8 cellular contexts compared by ENCODE assay signal in the genomic region with DNA sequence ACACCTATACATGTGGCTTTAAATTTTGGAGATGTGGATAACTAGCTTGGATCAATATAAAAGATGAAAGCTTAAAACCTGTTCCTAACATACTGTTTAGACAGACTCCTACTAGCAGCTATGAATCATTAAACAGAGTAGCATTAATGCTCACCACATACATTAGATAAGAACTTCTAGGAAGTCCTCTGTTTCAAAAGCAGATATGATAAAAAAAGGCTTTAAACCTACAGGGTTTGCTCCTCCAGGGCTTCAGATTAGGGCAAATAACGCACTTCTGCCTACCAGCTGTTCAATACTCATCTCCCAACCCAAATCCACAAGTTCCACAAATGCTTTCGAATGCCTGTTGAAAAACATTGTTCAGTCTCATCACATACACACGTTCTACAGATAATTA. TPM values are rescaled to one million over a fixed set of nuclear protein-coding genes. Genes with fewer than 3 reads are reported as not detected.
DNase-seq lines count a peak whose midpoint lies in the region; ATAC-seq and TF ChIP-seq lines count a peak whose summit lies in the region.

No MANE protein-coding gene starts in this region.

- no peak for DNase-seq in A673 (ENCODE audit: low spot score)
- no peak for DNase-seq in HL-60 (ENCODE audit: low read depth in 1 of 2, low spot score in 1 of 2)
- DNase-seq in activated naive CD8-positive, alpha-beta T cell treated with anti-CD3 and anti-CD28 coated beads for 36 hours: no peak
- DNase-seq in kidney glomerular epithelial cell (lab: John Stamatoyannopoulos, UW): peak; percentile 30
- DNase-seq in tibial nerve (ENCODE audit: low spot score in 2 of 2): no peak
- DNase-seq in 8988T: no peak

- H3K36me3 ChIP-seq in A673 (ENCODE audit: insufficient read depth, low read length, poor library complexity, severe bottlenecking) (no peaks in the 10 kb centered on the region), tibial nerve (no peaks in the 10 kb centered on the region)

- POLR2A ChIA-PET in A673 (lab: Charles Lee; ENCODE audit: low non-redundant PET): no interaction called here

- peak overlapping the region; percentile 77 for H3K4me3 Mint-ChIP-seq in activated naive CD8-positive, alpha-beta T cell treated with anti-CD3 and anti-CD28 coated beads for 36 hours

- no peaks in the 10 kb centered on the region for H3K9me3 Mint-ChIP-seq in activated naive CD8-positive, alpha-beta T cell treated with anti-CD3 and anti-CD28 coated beads for 36 hours

- no peak for ATAC-seq in GM19455 (IDR thresholded peaks at IDR 0.05; ENCODE audit: unreplicated experiment)
- ATAC-seq in GM19395 (IDR thresholded peaks at IDR 0.05; ENCODE audit: unreplicated experiment): no peak

- H3K36me3 Mint-ChIP-seq in activated naive CD8-positive, alpha-beta T cell treated with anti-CD3 and anti-CD28 coated beads for 36 hours: peaks cover 1% of the 10 kb centered on the region

- 8 to 12% methylated on average over 3 of the region's 3 CpGs for WGBS in tibial nerve, 2 donors

- CTCF ChIA-PET in A673 (lab: Charles Lee): no interaction called here

- no TSS peak for BruUV-seq in A673 (replicated peaks; lab: Mats Ljungman, UMichigan)

- H3K27ac ChIP-seq in A673 (ENCODE audit: low read depth, low read length, poor library complexity, severe bottlenecking) (no peak overlapping the region), HL-60 (replicated peaks) (peak overlapping the region; percentile 98), tibial nerve (peak overlapping the region in 3 of 4 donors; percentile 67 to 92 (median 88))

- H3K27me3 Mint-ChIP-seq in activated naive CD8-positive, alpha-beta T cell treated with anti-CD3 and anti-CD28 coated beads for 36 hours: no peaks in the 10 kb centered on the region

- H3K9me3 ChIP-seq in A673 (ENCODE audit: low read depth, low read length, poor library complexity, severe bottlenecking): no peaks in the 10 kb centered on the region
- H3K9me3 ChIP-seq in tibial nerve: no peaks in the 10 kb centered on the region

- TF ChIP-seq POLR2A in tibial nerve (IDR thresholded peaks at IDR 0.05): no peak

- H3K4me1 Mint-ChIP-seq in activated naive CD8-positive, alpha-beta T cell treated with anti-CD3 and anti-CD28 coated beads for 36 hours: peaks cover 15% of the 10 kb centered on the region

- peaks cover 15% of the 10 kb centered on the region for H3K4me1 ChIP-seq in A673 (ENCODE audit: insufficient read depth, low read length, poor library complexity, severe bottlenecking)
- peaks cover 0 to 55% (median 20%) of the 10 kb centered on the region in 4 donors for H3K4me1 ChIP-seq in tibial nerve

- H3K27me3 ChIP-seq in A673 (replicated peaks; ENCODE audit: insufficient read depth, low read depth, low read length, poor library complexity): no peaks in the 10 kb centered on the region
- H3K27me3 ChIP-seq in HL-60 (ENCODE audit: insufficient read depth, poor library complexity, severe bottlenecking): no peaks in the 10 kb centered on the region
- no peaks in the 10 kb centered on the region for H3K27me3 ChIP-seq in tibial nerve

- H3K27ac Mint-ChIP-seq in activated naive CD8-positive, alpha-beta T cell treated with anti-CD3 and anti-CD28 coated beads for 36 hours: peak overlapping the region; percentile 7

- TF ChIP-seq CTCF in A673 (conservative IDR thresholded peaks at IDR 0.05; ENCODE audit: low read depth, low read length) (no peak), HL-60 (IDR thresholded peaks at IDR 0.05; ENCODE audit: insufficient read depth, low read length) (no peak), tibial nerve (IDR thresholded peaks at IDR 0.05) (no peak)

- TF ChIP-seq EP300 in tibial nerve (IDR thresholded peaks at IDR 0.05): no peak

- intact Hi-C loops in A673 (cut with micrococcal nuclease; ENCODE audit: unreplicated experiment): loop anchor here (10.0 kb wide), 1 partner anchor 378 kb away; no protein-coding TSS in a partner anchor

- H3K4me3 ChIP-seq in A673 (ENCODE audit: low read depth, low read length, poor library complexity, severe bottlenecking) (peak overlapping the region; percentile 72), HL-60 (replicated peaks; ENCODE audit: insufficient read depth, low read length) (peak overlapping the region; percentile 96), tibial nerve (peak overlapping the region; percentile 74 to 91 (median 80))

RNA-seq across cellular contexts. Expression of a gene that starts 1.5 kb away (rescaled TPM):
- total RNA-seq in A673 (2021) (63.4 and 64.9 TPM in 2 replicates), tibial nerve (10 to 100 TPM; 31.0 to 66.0 (median 50.6) TPM)
- 10 to 100 TPM; 59.7 to 73.2 TPM for total RNA-seq in activated naive CD8-positive, alpha-beta T cell treated with anti-CD3 and anti-CD28 coated beads for 36 hours

RNA-seq across cellular contexts. Expression of a gene that starts 42.0 kb away (rescaled TPM):
- total RNA-seq in A673 (2021): 65.9 and 98.5 TPM in 2 replicates
- 100 to 1,000 TPM; 192 to 196 TPM for total RNA-seq in activated naive CD8-positive, alpha-beta T cell treated with anti-CD3 and anti-CD28 coated beads for 36 hours
- 1 to 10 TPM; 2.2 to 4.6 (median 3.2) TPM for total RNA-seq in tibial nerve

Comparison
In these comparisons a context has a peak if more than half of its experiments do, and no peak if none do; other contexts are left out.
1. RNA of a gene that starts 42.0 kb away (total RNA-seq): 192 to 196 TPM in activated naive CD8-positive, alpha-beta T cell treated with anti-CD3 and anti-CD28 coated beads for 36 hours and 65.9 to 98.5 TPM in A673; 2.2 to 4.6 TPM in tibial nerve; every median in the first group is over 10 times any median in the second.
2. Peak in every context shown above with its lines, with median percentiles within 50 percentile points of each other: H3K4me3 ChIP-seq.